Comparison of ENCODE assay signal across 9 cellular contexts in genomic region chr4:38179690-38180299, GRCh38.
DNase-seq lines count a peak whose midpoint lies in the region; ATAC-seq and TF ChIP-seq lines count a peak whose summit lies in the region.
"Had no signal": no experiment of that assay in that cellular context is flagged by ENCODE, and none has a peak within 500 bp of the region (broad histone marks: within the 10 kb centered on the region; RNA-seq: fewer than 3 reads in every experiment).

No MANE protein-coding gene starts in this region.

- H3K27me3 ChIP-seq in effector memory CD4-positive, alpha-beta T cell (replicated peaks; ENCODE audit: control insufficient read depth, insufficient read depth, low read length, poor library complexity, severe bottlenecking), result no peaks in the 10 kb centered on the region

- H3K4me3 Mint-ChIP-seq in Calu3 (ENCODE audit: low read depth, unreplicated experiment), result peak overlapping the region; percentile 4

- DNase-seq in Calu3 (peak; percentile 73), NCI-H748 (lab: John Stamatoyannopoulos, UW; ENCODE audit: unreplicated experiment) (peak; percentile 55), medulla oblongata (ENCODE audit: extremely low spot score) (peak; percentile 94)
- peak; percentile 34 to 57 for DNase-seq in activated CD8-positive, alpha-beta memory T cell treated with anti-CD3 and anti-CD28 coated beads for 1 hour (ENCODE audit: extremely low read depth in 1 of 2, low read depth in 1 of 2)
- peak; percentile 42 to 66 (median 54) for DNase-seq in effector memory CD4-positive, alpha-beta T cell
- peak; percentile 60 for DNase-seq in stimulated activated CD8-positive, alpha-beta memory T cell treated with anti-CD3 and anti-CD28 coated beads, Interleukin-15, amount 100 ng/mL, for 1 hour (ENCODE audit: low read depth)

- TF ChIP-seq CTCF in Calu3 (IDR thresholded peaks at IDR 0.05; ENCODE audit: unreplicated experiment) (peak; percentile 70), HEK293 (tag by site-specific recombination; IDR thresholded peaks at IDR 0.05) (peak; percentile 54)

- POLR2A ChIA-PET in HEK293 (lab: Yijun Ruan, JAX), result no interaction called here

- CTCF ChIA-PET in Calu3 (lab: Charles Lee), result interaction anchor here (0.9 to 2.4 kb wide), 22 partner anchors 10 to 624 kb away, joined by 3 to 24 read pairs (median 4); partner anchors contain the start of gene TLR10
- CTCF ChIA-PET in HEK293 (lab: Yijun Ruan, JAX), result interaction anchor here (0.5 to 3.5 kb wide), 24 partner anchors 13 to 626 kb away, joined by 3 to 33 read pairs (median 4); partner anchors contain the start of gene TLR10

- H3K4me3 ChIP-seq in HEK293 (ENCODE audit: low read depth, low read length), result no peak overlapping the region
- no peak overlapping the region for H3K4me3 ChIP-seq in effector memory CD4-positive, alpha-beta T cell (ENCODE audit: insufficient read depth, low read depth, low read length, poor library complexity, severe bottlenecking)
- H3K4me3 ChIP-seq: SK-N-MC had no signal

- H3K27me3 Mint-ChIP-seq in Calu3 (ENCODE audit: unreplicated experiment), result no peaks in the 10 kb centered on the region

- intact Hi-C loops in Calu3 (cut with micrococcal nuclease; ENCODE audit: unreplicated experiment), result loop anchor here (1.0 to 5.0 kb wide), 7 partner anchors 111 to 552 kb away; no protein-coding TSS in a partner anchor

- H3K4me1 ChIP-seq in HEK293 (ENCODE audit: control insufficient read depth, insufficient read depth, low read length), result no peaks in the 10 kb centered on the region
- peaks cover 21% of the 10 kb centered on the region for H3K4me1 ChIP-seq in effector memory CD4-positive, alpha-beta T cell (ENCODE audit: control insufficient read depth, insufficient read depth, low read length, poor library complexity, severe bottlenecking)

- peak overlapping the region; percentile 88 for H3K27ac Mint-ChIP-seq in Calu3 (ENCODE audit: unreplicated experiment)

- no peaks in the 10 kb centered on the region for H3K9me3 ChIP-seq in HEK293 (ENCODE audit: control insufficient read depth, insufficient read depth, low read depth, low read length)
- no peaks in the 10 kb centered on the region for H3K9me3 ChIP-seq in effector memory CD4-positive, alpha-beta T cell (ENCODE audit: control insufficient read depth, low read length)

- H3K9me3 Mint-ChIP-seq in Calu3 (ENCODE audit: low read depth, unreplicated experiment), result no peaks in the 10 kb centered on the region

- BruUV-seq in Calu3 (replicated peaks; lab: Mats Ljungman, UMichigan), result no TSS peak

- H3K27ac ChIP-seq in HEK293 (ENCODE audit: extremely low read depth, low read depth, low read length), result no peak overlapping the region
- H3K27ac ChIP-seq in effector memory CD4-positive, alpha-beta T cell (ENCODE audit: insufficient read depth, low read length, poor library complexity, severe bottlenecking), result no peak overlapping the region
- H3K27ac ChIP-seq: SK-N-MC had no signal

- ATAC-seq in HG03025 (IDR thresholded peaks at IDR 0.05; ENCODE audit: low FRiP score, unreplicated experiment), result no peak

- H3K36me3 ChIP-seq in HEK293 (ENCODE audit: control insufficient read depth in 2 of 2, insufficient read depth in 1 of 2, low read length in 2 of 2), result no peaks in the 10 kb centered on the region
- no peaks in the 10 kb centered on the region for H3K36me3 ChIP-seq in effector memory CD4-positive, alpha-beta T cell (ENCODE audit: control insufficient read depth, insufficient read depth, low read length)

- peaks cover 34% of the 10 kb centered on the region for H3K4me1 Mint-ChIP-seq in Calu3 (ENCODE audit: low read depth, unreplicated experiment)

- H3K36me3 Mint-ChIP-seq in Calu3 (ENCODE audit: insufficient read depth, unreplicated experiment), result no peaks in the 10 kb centered on the region

TF ChIP-seq in HEK293, 187 proteins besides CTCF, POLR2A, EP300 and RAD21 (continues in another document):
- TF ChIP-seq ZNF624 (tag by site-specific recombination; IDR thresholded peaks at IDR 0.05) (no peak), ZBTB20 (tag by site-specific recombination; IDR thresholded peaks at IDR 0.05) (no peak), ZNF248 (tag by site-specific recombination; IDR thresholded peaks at IDR 0.05) (no peak), ZNF280D (tag by site-specific recombination; IDR thresholded peaks at IDR 0.05) (no peak), ZNF549 (tag by site-specific recombination; IDR thresholded peaks at IDR 0.05) (no peak), KLF10 (tag by site-specific recombination; IDR thresholded peaks at IDR 0.05) (no peak), EGR2 (tag by site-specific recombination; IDR thresholded peaks at IDR 0.05; ENCODE audit: low read depth) (no peak), ZSCAN16 (tag by site-specific recombination; IDR thresholded peaks at IDR 0.05) (no peak), ZNF18 (tag by site-specific recombination; IDR thresholded peaks at IDR 0.05) (no peak), ZNF473 (tag by site-specific recombination; IDR thresholded peaks at IDR 0.05) (no peak), ZNF692 (tag by site-specific recombination; IDR thresholded peaks at IDR 0.05) (0 out of 2 replicates have a peak, but pooled peaks have one; percentile 20), ZBTB21 (tag by site-specific recombination; IDR thresholded peaks at IDR 0.05) (no peak), ZNF24 (tag by site-specific recombination; IDR thresholded peaks at IDR 0.05) (no peak), ZNF501 (tag by site-specific recombination; IDR thresholded peaks at IDR 0.05) (no peak), ZNF621 (tag by site-specific recombination; IDR thresholded peaks at IDR 0.05) (no peak), ZNF121 (tag by site-specific recombination; IDR thresholded peaks at IDR 0.05) (no peak), ZNF211 (tag by site-specific recombination; IDR thresholded peaks at IDR 0.05; ENCODE audit: low read depth) (no peak), ZNF16 (tag by site-specific recombination; IDR thresholded peaks at IDR 0.05; ENCODE audit: low read depth) (no peak), ZNF202 (tag by site-specific recombination; IDR thresholded peaks at IDR 0.05; ENCODE audit: borderline replicate concordance) (no peak)
